ENCODE assay signal across 8 cellular contexts in genomic region chr10:51389415-51390342, GRCh38.
DNase-seq lines count a peak whose midpoint lies in the region; ATAC-seq and TF ChIP-seq lines count a peak whose summit lies in the region.

No MANE protein-coding gene starts in this region.

- H3K27ac ChIP-seq in psoas muscle = no peak overlapping the region

- TF ChIP-seq CTCF in psoas muscle (IDR thresholded peaks at IDR 0.05) = peak; percentile 67

- DNase-seq in AG20443 (ENCODE audit: low spot score) (peak; percentile 83), NCI-H345 treated with DMSO at 0.1 percent for 48 hours (lab: John Stamatoyannopoulos, UW; ENCODE audit: unreplicated experiment) (peak; percentile 1), globus pallidus (ENCODE audit: low spot score) (peak; percentile 53), psoas muscle (peak; percentile 18 to 57), NCI-H2029 (lab: John Stamatoyannopoulos, UW) (no peak)
- DNase-seq in activated T-cell treated with anti-CD3 and anti-CD28 coated beads, Interleukin-2, amount 50 U/mL, for 1 hour = peak; percentile 21

- 56 to 74% (median 56%) methylated on average over 3 of the region's 3 CpGs for WGBS in psoas muscle, 3 donors

- ATAC-seq in GM18505 (IDR thresholded peaks at IDR 0.05; ENCODE audit: unreplicated experiment) (peak; percentile 86), HG02870 (IDR thresholded peaks at IDR 0.05; ENCODE audit: unreplicated experiment) (peak; percentile 84), psoas muscle (peak in 3 of 4 donors; percentile 54 to 81 (median 81))

- H3K4me3 ChIP-seq in psoas muscle = no peak overlapping the region

- peaks cover 13% of the 10 kb centered on the region for H3K4me1 ChIP-seq in psoas muscle

- no peaks in the 10 kb centered on the region for H3K27me3 ChIP-seq in psoas muscle (ENCODE audit: insufficient read depth in 3 of 3, low read length in 2 of 3)

- intact Hi-C loops in psoas muscle (cut with DNase I) = loop anchor here in 1 of 2 donors (10.0 kb wide), 1 partner anchor 305 kb away; no protein-coding TSS in a partner anchor

- H3K36me3 ChIP-seq in psoas muscle (ENCODE audit: insufficient read depth in 1 of 2, low read depth in 1 of 2) = no peaks in the 10 kb centered on the region

- no peaks in the 10 kb centered on the region for H3K9me3 ChIP-seq in psoas muscle

- no peak for TF ChIP-seq POLR2A in GM18505 (IDR thresholded peaks at IDR 0.05; ENCODE audit: borderline replicate concordance, extremely low read depth, insufficient read depth, insufficient read length)
